1 cellular context compared by ENCODE assay signal in the genomic region with DNA sequence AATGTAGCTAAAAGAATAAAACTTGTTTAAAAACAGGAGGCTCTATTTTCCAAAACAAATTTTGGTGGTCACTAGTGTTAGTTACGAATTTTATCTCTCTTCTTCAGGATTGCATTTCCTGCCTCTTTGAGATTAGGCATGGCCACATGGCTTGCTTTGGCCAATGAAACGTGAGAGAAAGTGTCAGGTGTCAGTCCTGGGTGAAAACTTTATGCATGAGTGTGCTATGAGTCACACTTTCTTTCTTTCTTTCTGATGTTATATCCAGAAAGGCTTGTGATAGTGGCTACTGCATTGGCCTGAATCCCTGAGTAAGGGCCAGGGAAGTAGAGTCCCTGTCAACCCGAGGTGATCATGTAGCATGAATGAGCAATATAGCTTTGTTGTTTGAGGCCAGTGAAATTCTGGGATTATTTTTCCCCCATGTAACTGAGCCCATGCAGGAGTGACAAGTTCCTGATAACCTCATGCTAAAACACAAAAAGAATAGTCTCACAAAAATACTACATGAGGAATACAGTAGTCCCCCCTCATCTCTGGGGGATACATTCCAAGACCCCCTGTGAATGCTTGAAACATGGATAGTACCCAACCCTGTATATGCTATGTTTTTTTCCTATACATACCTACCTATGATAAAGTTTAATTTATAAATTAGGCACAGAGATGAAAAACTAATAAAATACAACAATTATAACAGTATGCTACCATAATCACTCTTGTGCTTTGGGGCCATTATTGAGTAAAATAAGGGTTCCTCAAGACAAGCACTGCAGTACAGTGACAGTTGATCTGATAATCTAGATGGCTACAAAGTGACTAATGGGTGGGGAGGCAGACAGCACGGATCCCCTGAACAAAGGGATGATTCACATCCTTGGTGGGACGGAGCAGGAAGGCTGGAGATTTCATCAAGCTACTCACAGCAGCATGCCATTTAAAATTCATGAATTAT.
TF ChIP-seq lines count a peak whose summit lies in the region.

No MANE protein-coding gene starts in this region.

TF ChIP-seq in K562, 482 proteins besides CTCF, POLR2A, EP300 and RAD21 (continued from another document and continues in another):
- TF ChIP-seq ZNF311 (CRISPR knock-in tag; IDR thresholded peaks at IDR 0.05) (peak; percentile 30; the same call in 1 of the 2 replicates), LCOR (CRISPR knock-in tag; IDR thresholded peaks at IDR 0.05) (0 out of 2 replicates have a peak, but pooled peaks have one; percentile 35), ARID4B (CRISPR knock-in tag; IDR thresholded peaks at IDR 0.05) (no peak), PATZ1 (CRISPR knock-in tag; IDR thresholded peaks at IDR 0.05; ENCODE audit: borderline replicate concordance) (0 out of 2 replicates have a peak, but pooled peaks have one; percentile 12), WHSC1 (IDR thresholded peaks at IDR 0.05; ENCODE audit: low read length) (no peak), ATF1 (CRISPR knock-in tag; IDR thresholded peaks at IDR 0.05) (no peak), ATF1 (tag; IDR thresholded peaks at IDR 0.05) (peak; percentile 62), ZNF780A (CRISPR knock-in tag; IDR thresholded peaks at IDR 0.05) (no peak), BRD4 (IDR thresholded peaks at IDR 0.05) (peak; percentile 90), ASH1L (IDR thresholded peaks at IDR 0.05; ENCODE audit: borderline replicate concordance, low read depth, partially characterized antibody) (peak; percentile 55), TAL1 (IDR thresholded peaks at IDR 0.05) (peak; percentile 83), DNMT1 (IDR thresholded peaks at IDR 0.05) (no peak), THAP12 (CRISPR knock-in tag; IDR thresholded peaks at IDR 0.05) (no peak), POLR2B (IDR thresholded peaks at IDR 0.05; ENCODE audit: low read depth, partially characterized antibody) (no peak), BRCA1 (IDR thresholded peaks at IDR 0.05) (no peak), BRCA1 (CRISPR knock-in tag; IDR thresholded peaks at IDR 0.05) (no peak)
- TF ChIP-seq, protein P1, sequence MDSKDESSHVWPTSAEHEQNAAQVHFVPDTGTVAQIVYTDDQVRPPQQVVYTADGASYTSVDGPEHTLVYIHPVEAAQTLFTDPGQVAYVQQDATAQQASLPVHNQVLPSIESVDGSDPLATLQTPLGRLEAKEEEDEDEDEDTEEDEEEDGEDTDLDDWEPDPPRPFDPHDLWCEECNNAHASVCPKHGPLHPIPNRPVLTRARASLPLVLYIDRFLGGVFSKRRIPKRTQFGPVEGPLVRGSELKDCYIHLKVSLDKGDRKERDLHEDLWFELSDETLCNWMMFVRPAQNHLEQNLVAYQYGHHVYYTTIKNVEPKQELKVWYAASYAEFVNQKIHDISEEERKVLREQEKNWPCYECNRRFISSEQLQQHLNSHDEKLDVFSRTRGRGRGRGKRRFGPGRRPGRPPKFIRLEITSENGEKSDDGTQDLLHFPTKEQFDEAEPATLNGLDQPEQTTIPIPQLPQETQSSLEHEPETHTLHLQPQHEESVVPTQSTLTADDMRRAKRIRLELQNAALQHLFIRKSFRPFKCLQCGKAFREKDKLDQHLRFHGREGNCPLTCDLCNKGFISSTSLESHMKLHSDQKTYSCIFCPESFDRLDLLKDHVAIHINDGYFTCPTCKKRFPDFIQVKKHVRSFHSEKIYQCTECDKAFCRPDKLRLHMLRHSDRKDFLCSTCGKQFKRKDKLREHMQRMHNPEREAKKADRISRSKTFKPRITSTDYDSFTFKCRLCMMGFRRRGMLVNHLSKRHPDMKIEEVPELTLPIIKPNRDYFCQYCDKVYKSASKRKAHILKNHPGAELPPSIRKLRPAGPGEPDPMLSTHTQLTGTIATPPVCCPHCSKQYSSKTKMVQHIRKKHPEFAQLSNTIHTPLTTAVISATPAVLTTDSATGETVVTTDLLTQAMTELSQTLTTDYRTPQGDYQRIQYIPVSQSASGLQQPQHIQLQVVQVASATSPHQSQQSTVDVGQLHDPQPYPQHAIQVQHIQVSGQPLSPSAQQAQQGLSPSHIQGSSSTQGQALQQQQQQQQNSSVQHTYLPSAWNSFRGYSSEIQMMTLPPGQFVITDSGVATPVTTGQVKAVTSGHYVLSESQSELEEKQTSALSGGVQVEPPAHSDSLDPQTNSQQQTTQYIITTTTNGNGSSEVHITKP (IDR thresholded peaks at IDR 0.05; ENCODE audit: partially characterized antibody), result no peak
- TF ChIP-seq, protein P2, sequence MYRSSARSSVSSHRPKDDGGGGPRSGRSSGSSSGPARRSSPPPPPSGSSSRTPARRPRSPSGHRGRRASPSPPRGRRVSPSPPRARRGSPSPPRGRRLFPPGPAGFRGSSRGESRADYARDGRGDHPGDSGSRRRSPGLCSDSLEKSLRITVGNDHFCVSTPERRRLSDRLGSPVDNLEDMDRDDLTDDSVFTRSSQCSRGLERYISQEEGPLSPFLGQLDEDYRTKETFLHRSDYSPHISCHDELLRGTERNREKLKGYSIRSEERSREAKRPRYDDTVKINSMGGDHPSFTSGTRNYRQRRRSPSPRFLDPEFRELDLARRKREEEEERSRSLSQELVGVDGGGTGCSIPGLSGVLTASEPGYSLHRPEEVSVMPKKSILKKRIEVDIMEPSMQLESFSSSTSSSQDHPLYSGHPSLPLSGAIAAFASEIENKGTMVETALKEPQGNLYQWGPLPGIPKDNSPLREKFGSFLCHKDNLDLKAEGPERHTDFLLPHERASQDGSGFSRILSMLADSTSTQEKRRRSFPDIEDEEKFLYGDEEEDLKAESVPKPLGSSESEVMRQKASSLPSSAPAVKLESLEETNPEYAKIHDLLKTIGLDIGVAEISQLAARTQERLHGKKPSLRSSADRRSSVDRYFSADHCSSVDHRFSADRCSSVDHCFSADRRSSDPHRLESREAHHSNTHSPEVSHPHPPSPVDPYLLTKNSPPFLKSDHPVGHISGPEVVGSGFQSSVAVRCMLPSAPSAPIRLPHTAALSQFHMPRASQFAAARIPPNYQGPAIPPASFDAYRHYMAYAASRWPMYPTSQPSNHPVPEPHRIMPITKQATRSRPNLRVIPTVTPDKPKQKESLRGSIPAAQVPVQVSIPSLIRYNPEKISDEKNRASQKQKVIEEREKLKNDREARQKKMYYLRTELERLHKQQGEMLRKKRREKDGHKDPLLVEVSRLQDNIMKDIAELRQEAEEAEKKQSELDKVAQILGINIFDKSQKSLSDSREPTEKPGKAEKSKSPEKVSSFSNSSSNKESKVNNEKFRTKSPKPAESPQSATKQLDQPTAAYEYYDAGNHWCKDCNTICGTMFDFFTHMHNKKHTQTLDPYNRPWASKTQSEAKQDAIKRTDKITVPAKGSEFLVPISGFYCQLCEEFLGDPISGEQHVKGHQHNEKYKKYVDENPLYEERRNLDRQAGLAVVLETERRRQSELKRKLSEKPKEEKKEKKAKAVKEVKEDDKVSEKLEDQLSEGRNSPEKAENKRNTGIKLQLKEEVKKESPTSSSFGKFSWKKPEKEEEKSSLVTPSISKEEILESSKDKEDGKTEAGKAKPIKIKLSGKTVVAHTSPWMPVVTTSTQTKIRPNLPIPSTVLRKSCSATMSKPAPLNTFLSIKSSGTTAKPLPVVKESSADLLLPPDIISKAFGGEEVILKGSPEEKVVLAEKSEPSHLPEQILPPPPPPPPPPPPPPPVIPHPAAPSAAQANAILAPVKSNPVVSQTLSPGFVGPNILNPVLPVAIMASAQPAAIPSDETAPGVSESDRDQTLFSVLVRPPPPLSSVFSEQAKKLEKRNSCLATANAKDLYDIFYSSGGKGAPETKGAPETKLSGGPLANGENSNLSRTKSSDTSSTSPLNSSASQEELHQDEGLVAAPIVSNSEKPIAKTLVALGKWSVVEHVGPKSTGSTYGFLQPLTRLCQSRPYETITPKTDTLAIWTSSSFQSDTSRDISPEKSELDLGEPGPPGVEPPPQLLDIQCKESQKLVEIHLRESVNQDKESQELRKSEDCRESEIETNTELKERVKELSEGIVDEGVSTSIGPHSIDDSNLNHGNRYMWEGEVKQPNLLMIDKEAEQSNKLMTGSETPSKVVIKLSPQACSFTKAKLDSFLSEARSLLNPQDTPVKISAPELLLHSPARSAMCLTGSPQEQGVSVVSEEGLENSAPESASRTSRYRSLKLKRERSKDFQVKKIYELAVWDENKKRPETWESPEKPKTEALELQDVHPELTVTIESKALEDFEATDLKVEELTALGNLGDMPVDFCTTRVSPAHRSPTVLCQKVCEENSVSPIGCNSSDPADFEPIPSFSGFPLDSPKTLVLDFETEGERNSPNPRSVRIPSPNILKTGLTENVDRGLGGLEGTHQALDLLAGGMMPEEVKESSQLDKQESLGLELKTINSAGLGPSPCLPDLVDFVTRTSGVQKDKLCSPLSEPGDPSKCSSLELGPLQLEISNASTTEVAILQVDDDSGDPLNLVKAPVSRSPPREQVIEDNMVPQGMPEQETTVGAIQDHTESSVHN (IDR thresholded peaks at IDR 0.05; ENCODE audit: borderline replicate concordance in 1 of 2, low read depth in 1 of 2), result peak in 1 of 2 experiments; percentile 45; a peak in 1 of 4 replicates
- TF ChIP-seq, protein P3, sequence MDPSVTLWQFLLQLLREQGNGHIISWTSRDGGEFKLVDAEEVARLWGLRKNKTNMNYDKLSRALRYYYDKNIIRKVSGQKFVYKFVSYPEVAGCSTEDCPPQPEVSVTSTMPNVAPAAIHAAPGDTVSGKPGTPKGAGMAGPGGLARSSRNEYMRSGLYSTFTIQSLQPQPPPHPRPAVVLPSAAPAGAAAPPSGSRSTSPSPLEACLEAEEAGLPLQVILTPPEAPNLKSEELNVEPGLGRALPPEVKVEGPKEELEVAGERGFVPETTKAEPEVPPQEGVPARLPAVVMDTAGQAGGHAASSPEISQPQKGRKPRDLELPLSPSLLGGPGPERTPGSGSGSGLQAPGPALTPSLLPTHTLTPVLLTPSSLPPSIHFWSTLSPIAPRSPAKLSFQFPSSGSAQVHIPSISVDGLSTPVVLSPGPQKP (CRISPR knock-in tag; IDR thresholded peaks at IDR 0.05), result no peak
